In genomic region chr3:138186216-138186615, GRCh38 we compare ENCODE assay signal across 8 cellular contexts. TPM values are rescaled to one million over a fixed set of nuclear protein-coding genes. Genes with fewer than 3 reads are reported as not detected.
DNase-seq lines count a peak whose midpoint lies in the region; ATAC-seq and TF ChIP-seq lines count a peak whose summit lies in the region.

No MANE protein-coding gene starts in this region.

- H3K4me3 Mint-ChIP-seq in activated naive CD4-positive, alpha-beta T cell treated with anti-CD3 and anti-CD28 coated beads for 36 hours, result peak overlapping the region; percentile 95
- H3K4me3 Mint-ChIP-seq in activated B cell treated with CpG ODN at 0.5 μM for 24 hours, result peak overlapping the region; percentile 92

- no peak for DNase-seq in activated naive CD4-positive, alpha-beta T cell treated with anti-CD3 and anti-CD28 coated beads for 36 hours
- DNase-seq in activated naive CD4-positive, alpha-beta T cell (lab: John Stamatoyannopoulos, UW), result no peak
- DNase-seq in activated B cell treated with CpG ODN at 0.5 μM for 24 hours, result no peak
- DNase-seq in testis, result no peak
- DNase-seq in T1000 (lab: John Stamatoyannopoulos, UW), result no peak
- no peak for DNase-seq in GM10266 (ENCODE audit: extremely low spot score)
- no peak for DNase-seq in posterior vena cava (ENCODE audit: low spot score)

- no peak for TF ChIP-seq POLR2A in testis (IDR thresholded peaks at IDR 0.05)

- TF ChIP-seq CTCF in activated B cell treated with CpG ODN at 0.5 μM for 24 hours (IDR thresholded peaks at IDR 0.05) (no peak), testis (IDR thresholded peaks at IDR 0.05) (no peak), GM10266 (IDR thresholded peaks at IDR 0.05; ENCODE audit: control insufficient read depth, insufficient read depth, low read depth, missing control alignments) (no peak)

- H3K27ac ChIP-seq in iPS-20b (ENCODE audit: low read length) (no peak overlapping the region), testis (peak overlapping the region in 1 of 2 donors; percentile 95)

- no peak overlapping the region for H3K27ac Mint-ChIP-seq in activated naive CD4-positive, alpha-beta T cell treated with anti-CD3 and anti-CD28 coated beads for 36 hours
- H3K27ac Mint-ChIP-seq in activated B cell treated with CpG ODN at 0.5 μM for 24 hours, result no peak overlapping the region

- no peak for ATAC-seq in activated B cell treated with CpG ODN at 0.5 μM for 24 hours (ENCODE audit: low read depth)

- no peak overlapping the region for H3K9ac ChIP-seq in iPS-20b (ENCODE audit: low read depth, low read length)

- POLR2A ChIA-PET in activated B cell treated with CpG ODN at 0.5 μM for 24 hours (lab: Charles Lee), result interaction anchor here (1.0 to 2.7 kb wide), 3 partner anchors 12 to 391 kb away, joined by 3 to 42 read pairs (median 3); partner anchors contain the start of gene DBR1

- 55 to 66% methylated on average over 2 of the region's 2 CpGs for WGBS in testis, 2 donors

- H3K4me3 ChIP-seq in iPS-20b (ENCODE audit: low read length), result peak overlapping the region; percentile 86
- peak overlapping the region; percentile 81 to 91 for H3K4me3 ChIP-seq in testis

- peaks cover 22% of the 10 kb centered on the region for H3K4me1 Mint-ChIP-seq in activated naive CD4-positive, alpha-beta T cell treated with anti-CD3 and anti-CD28 coated beads for 36 hours (ENCODE audit: low read depth)
- H3K4me1 Mint-ChIP-seq in activated B cell treated with CpG ODN at 0.5 μM for 24 hours, result peaks cover 31% of the 10 kb centered on the region

- H3K9me3 ChIP-seq in iPS-20b (ENCODE audit: insufficient read depth, low read depth, low read length), result no peaks in the 10 kb centered on the region
- no peaks in the 10 kb centered on the region for H3K9me3 ChIP-seq in testis

- CTCF ChIA-PET in activated naive CD4-positive, alpha-beta T cell treated with anti-CD3 and anti-CD28 coated beads for 36 hours (lab: Charles Lee), result interaction anchor here (0.7 to 2.5 kb wide), 4 partner anchors 12 to 682 kb away, joined by 3 to 12 read pairs (median 4); partner anchors contain the start of genes DBR1 and DZIP1L
- CTCF ChIA-PET in activated B cell treated with CpG ODN at 0.5 μM for 24 hours (lab: Charles Lee), result interaction anchor here (1.1 to 1.2 kb wide), 2 partner anchors 13 to 729 kb away, joined by 3 to 4 read pairs; no protein-coding TSS in a partner anchor

- peaks cover 18% of the 10 kb centered on the region for H3K36me3 ChIP-seq in iPS-20b (ENCODE audit: insufficient read depth, low read depth, low read length)
- no peaks in the 10 kb centered on the region for H3K36me3 ChIP-seq in testis (ENCODE audit: low read depth, missing control alignments)

- intact Hi-C loops in activated naive CD4-positive, alpha-beta T cell treated with anti-CD3 and anti-CD28 coated beads for 36 hours (cut with micrococcal nuclease), result loop anchor here (1.0 to 5.0 kb wide), 4 partner anchors 49 to 1156 kb away; partner anchors contain the start of genes ESYT3 and MRPS22
- intact Hi-C loops in activated B cell treated with CpG ODN at 0.5 μM for 24 hours (cut with micrococcal nuclease), result loop anchor here (2.0 to 10.0 kb wide), 7 partner anchors 36 to 1989 kb away; partner anchors contain the start of genes MRPS22, MSL2, NCK1 and NME9
- intact Hi-C loops in testis (cut with DNase I; ENCODE audit: low total_unique reads), result no loop called here
- intact Hi-C loops in posterior vena cava (cut with DNase I), result loop anchor here in 1 of 2 donors (10.0 kb wide), 1 partner anchor 71 kb away; the partner anchor contains the start of gene DZIP1L

- H3K9me3 Mint-ChIP-seq in activated naive CD4-positive, alpha-beta T cell treated with anti-CD3 and anti-CD28 coated beads for 36 hours, result no peaks in the 10 kb centered on the region
- H3K9me3 Mint-ChIP-seq in activated B cell treated with CpG ODN at 0.5 μM for 24 hours, result no peaks in the 10 kb centered on the region

- H3K27me3 ChIP-seq in iPS-20b (ENCODE audit: insufficient read depth, low read length) (peaks cover 28% of the 10 kb centered on the region), testis (no peaks in the 10 kb centered on the region)

- H3K36me3 Mint-ChIP-seq in activated naive CD4-positive, alpha-beta T cell treated with anti-CD3 and anti-CD28 coated beads for 36 hours (ENCODE audit: low read depth), result peaks cover 6% of the 10 kb centered on the region
- H3K36me3 Mint-ChIP-seq in activated B cell treated with CpG ODN at 0.5 μM for 24 hours (ENCODE audit: low read depth), result peaks cover 14% of the 10 kb centered on the region

- H3K4me1 ChIP-seq in iPS-20b (ENCODE audit: insufficient read depth, low read length) (peaks cover 11% of the 10 kb centered on the region), testis (peaks cover 4% of the 10 kb centered on the region)

- peaks cover 1% of the 10 kb centered on the region for H3K27me3 Mint-ChIP-seq in activated naive CD4-positive, alpha-beta T cell treated with anti-CD3 and anti-CD28 coated beads for 36 hours (ENCODE audit: low read depth)
- H3K27me3 Mint-ChIP-seq in activated B cell treated with CpG ODN at 0.5 μM for 24 hours, result peaks cover 5% of the 10 kb centered on the region

RNA-seq across cellular contexts. Expression of gene ARMC8, which starts 0.9 kb away (rescaled TPM):
- 10 to 100 TPM; 38.2 to 42.7 TPM for total RNA-seq in activated naive CD4-positive, alpha-beta T cell treated with anti-CD3 and anti-CD28 coated beads for 36 hours
- total RNA-seq in activated B cell treated with CpG ODN at 0.5 μM for 24 hours (69.2 and 82.3 TPM in 2 replicates), testis (10 to 100 TPM; 53.4 to 57.2 TPM), posterior vena cava (10 to 100 TPM; 52.0 to 62.4 TPM)
- polyA plus RNA-seq in testis (ENCODE audit: insufficient read depth, low read depth, low replicate concordance), result 39.5 TPM

RNA-seq across cellular contexts. Expression of gene DBR1, which starts 11.5 kb away (rescaled TPM):
- total RNA-seq in activated naive CD4-positive, alpha-beta T cell treated with anti-CD3 and anti-CD28 coated beads for 36 hours, result 10 to 100 TPM; 20.0 to 22.3 TPM
- total RNA-seq in activated B cell treated with CpG ODN at 0.5 μM for 24 hours, result 19.6 and 19.9 TPM in 2 replicates
- 1 to 10 TPM; 6.9 to 8.1 TPM for total RNA-seq in testis
- polyA plus RNA-seq in testis (ENCODE audit: insufficient read depth, low read depth, low replicate concordance), result 6.5 TPM
- total RNA-seq in posterior vena cava, result 10 to 100 TPM; 10.5 to 10.6 TPM

RNA-seq across cellular contexts. Expression of gene A4GNT, which starts 54.0 kb away (rescaled TPM):
- total RNA-seq in activated naive CD4-positive, alpha-beta T cell treated with anti-CD3 and anti-CD28 coated beads for 36 hours, result not detected
- total RNA-seq in activated B cell treated with CpG ODN at 0.5 μM for 24 hours, result not detected in 2 replicates
- total RNA-seq in testis, result not detected
- polyA plus RNA-seq in testis (ENCODE audit: insufficient read depth, low read depth, low replicate concordance), result not detected
- not detected for total RNA-seq in posterior vena cava
